Comparison of ENCODE assay signal across 10 cellular contexts in the genomic region with DNA sequence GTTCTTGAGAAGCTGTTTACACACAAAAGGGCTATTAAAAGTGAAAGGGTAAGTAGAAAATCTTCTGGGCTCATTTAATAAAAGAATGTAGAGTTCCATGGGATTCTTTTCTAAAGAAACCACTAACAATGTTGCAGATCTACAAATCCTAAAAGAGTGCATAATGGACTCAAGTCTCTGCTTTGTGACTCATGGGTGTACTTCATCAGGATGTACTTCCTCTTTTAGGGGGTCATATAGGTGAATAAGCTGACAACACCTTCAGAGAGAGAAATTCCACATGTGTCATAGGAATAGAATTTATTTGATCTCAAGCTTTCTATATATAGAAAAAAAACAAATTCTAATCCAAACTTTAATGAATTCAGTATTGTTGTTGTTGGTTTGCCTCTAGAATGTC.
DNase-seq lines count a peak whose midpoint lies in the region; ATAC-seq, FAIRE-seq and TF ChIP-seq lines count a peak whose summit lies in the region.
"Had no signal": no experiment of that assay in that cellular context is flagged by ENCODE, and none has a peak within 500 bp of the region (broad histone marks: within the 10 kb centered on the region; RNA-seq: fewer than 3 reads in every experiment).

No MANE protein-coding gene starts in this region.

- CTCF ChIA-PET in endothelial cell of umbilical vein (lab: Charles Lee): interaction anchor here (1.2 to 1.4 kb wide), 3 partner anchors 10 to 57 kb away, joined by 3 to 4 read pairs (median 3); no protein-coding TSS in a partner anchor

- DNase-seq in GM23248: peak; percentile 49
- DNase-seq in OCI-M1 (lab: John Stamatoyannopoulos, UW): peak; percentile 30
- peak; percentile 28 for DNase-seq in endothelial cell of umbilical vein (ENCODE audit: low read depth, low spot score)
- DNase-seq in renal cortical epithelial cell (ENCODE audit: low read depth): peak; percentile 98
- no peak for DNase-seq in activated naive CD4-positive, alpha-beta T cell (lab: John Stamatoyannopoulos, UW)
- no peak for DNase-seq in CD1c-positive myeloid dendritic cell (ENCODE audit: extremely low spot score)
- DNase-seq: activated CD8-positive, alpha-beta memory T cell treated with anti-CD3 and anti-CD28 coated beads, Interleukin-2, amount 50 U/mL, for 48 hours; body of pancreas; NCI-H2107 had no signal

- H3K79me2 ChIP-seq in GM23248 (ENCODE audit: insufficient read depth): no peaks in the 10 kb centered on the region
- H3K79me2 ChIP-seq in endothelial cell of umbilical vein (ENCODE audit: control insufficient read depth, insufficient read depth, low read length): no peaks in the 10 kb centered on the region

- intact Hi-C loops in endothelial cell of umbilical vein (cut with micrococcal nuclease): loop anchor here (1.0 kb wide), 1 partner anchor 25 kb away; no protein-coding TSS in a partner anchor

- H3K4me2 ChIP-seq in GM23248 (ENCODE audit: unreplicated experiment): peak overlapping the region; percentile 13
- peak overlapping the region; percentile 76 for H3K4me2 ChIP-seq in endothelial cell of umbilical vein (ENCODE audit: insufficient read depth, low read length)

- peaks cover 33% of the 10 kb centered on the region for H3F3A ChIP-seq in GM23248 (ENCODE audit: insufficient read depth)

- H3K9me2 ChIP-seq in GM23248 (ENCODE audit: insufficient read depth): no peaks in the 10 kb centered on the region

- dilution Hi-C loops in endothelial cell of umbilical vein (cut with MboI; ENCODE audit: extremely low pct_ligation_motif_present, low sequenced_read_pairs): no loop called here

- H3K4me1 ChIP-seq in GM23248 (ENCODE audit: insufficient read depth) (peaks cover 46% of the 10 kb centered on the region), endothelial cell of umbilical vein (ENCODE audit: control insufficient read depth, extremely low read depth, insufficient read depth, low read length) (peaks cover 24% of the 10 kb centered on the region)

- no TSS peak for BruUV-seq in endothelial cell of umbilical vein (replicated peaks; lab: Mats Ljungman, UMichigan)

- FAIRE-seq in endothelial cell of umbilical vein (lab: Jason Lieb, UNC): peak; percentile 37

- H3K9me3 ChIP-seq in GM23248 (ENCODE audit: low read depth) (no peaks in the 10 kb centered on the region), endothelial cell of umbilical vein (replicated peaks; ENCODE audit: control insufficient read depth, insufficient read depth, low read length) (no peaks in the 10 kb centered on the region)

- H2AFZ ChIP-seq in GM23248 (peak overlapping the region; percentile 31; the same call in 1 of the 2 replicates), endothelial cell of umbilical vein (ENCODE audit: low read depth, low read length) (peak overlapping the region; percentile 34)

- no peak for TF ChIP-seq CTCF in endothelial cell of umbilical vein (IDR thresholded peaks at IDR 0.05; ENCODE audit: extremely low read depth in 1 of 2, insufficient read depth in 1 of 2, low read depth in 1 of 2, low read length in 2 of 2)

- H3K4me3 ChIP-seq in GM23248 (no peak overlapping the region), endothelial cell of umbilical vein (replicated peaks in 1 of 3; ENCODE audit: insufficient read depth in 1 of 3, low read depth in 1 of 3, low read length in 3 of 3) (no peak overlapping the region)
- H3K4me3 ChIP-seq: body of pancreas had no signal

- H3K27me3 ChIP-seq in GM23248 (replicated peaks; ENCODE audit: insufficient read depth) (no peaks in the 10 kb centered on the region), endothelial cell of umbilical vein (ENCODE audit: control insufficient read depth in 2 of 2, insufficient read depth in 2 of 2, low read length in 2 of 2) (no peaks in the 10 kb centered on the region)
- H3K27me3 ChIP-seq: body of pancreas had no signal

- in situ Hi-C loops in GM23248 (cut with MboI): no loop called here

- POLR2A ChIA-PET in endothelial cell of umbilical vein (lab: Charles Lee): no interaction called here

- H3K36me3 ChIP-seq in GM23248 (ENCODE audit: low read depth) (no peaks in the 10 kb centered on the region), endothelial cell of umbilical vein (ENCODE audit: control insufficient read depth in 2 of 2, extremely low read depth in 1 of 2, insufficient read depth in 2 of 2, low read length in 2 of 2) (no peaks in the 10 kb centered on the region)

- H3K27ac ChIP-seq in GM23248: peak overlapping the region; percentile 22; the same call in 1 of the 2 replicates
- peak overlapping the region; percentile 55 for H3K27ac ChIP-seq in endothelial cell of umbilical vein (ENCODE audit: insufficient read depth, low read depth, low read length)
- H3K27ac ChIP-seq: body of pancreas had no signal

- H3K9ac ChIP-seq in GM23248 (no peak overlapping the region), endothelial cell of umbilical vein (replicated peaks; ENCODE audit: extremely low read depth, insufficient read depth, low read length) (peak overlapping the region; percentile 16)

- H4K20me1 ChIP-seq in GM23248 (ENCODE audit: insufficient read depth) (no peaks in the 10 kb centered on the region), endothelial cell of umbilical vein (replicated peaks; ENCODE audit: control insufficient read depth, extremely low read depth, insufficient read depth, low read length) (no peaks in the 10 kb centered on the region)

- H3K9me1 ChIP-seq in endothelial cell of umbilical vein (replicated peaks; ENCODE audit: control insufficient read depth, extremely low read depth, insufficient read depth, low read length): no peaks in the 10 kb centered on the region

- no peak for ATAC-seq in GM18520 (IDR thresholded peaks at IDR 0.05; ENCODE audit: unreplicated experiment)
- ATAC-seq: body of pancreas had no signal

- TF ChIP-seq POLR2A in endothelial cell of umbilical vein (IDR thresholded peaks at IDR 0.05; ENCODE audit: low read depth, low read length): no peak

TF ChIP-seq in endothelial cell of umbilical vein, 7 proteins besides CTCF, POLR2A, EP300 and RAD21:
- TF ChIP-seq JUN (IDR thresholded peaks at IDR 0.05; ENCODE audit: borderline replicate concordance, insufficient read depth, insufficient read length, low read depth) (peak; percentile 78), FOS (IDR thresholded peaks at IDR 0.05; ENCODE audit: borderline replicate concordance, insufficient read depth, low read length) (peak; percentile 78), POLR2AphosphoS5 (IDR thresholded peaks at IDR 0.05; ENCODE audit: insufficient read depth, low read depth, low read length) (peak; percentile 21), GATA2 (IDR thresholded peaks at IDR 0.05; ENCODE audit: insufficient read depth, insufficient read length, low read depth, low read length) (no peak)
TF ChIP-seq in endothelial cell of umbilical vein: peak in this region for 3.

Comparison
In these comparisons a context has a peak if more than half of its experiments do, and no peak if none do; other contexts are left out.
1. DNase-seq: peak in GM23248 (single experiment), OCI-M1 (single experiment), endothelial cell of umbilical vein (single experiment) and renal cortical epithelial cell (single experiment); none in activated naive CD4-positive, alpha-beta T cell (0 of 4) and CD1c-positive myeloid dendritic cell (single experiment).